1 cellular context compared by ENCODE assay signal in the genomic region with DNA sequence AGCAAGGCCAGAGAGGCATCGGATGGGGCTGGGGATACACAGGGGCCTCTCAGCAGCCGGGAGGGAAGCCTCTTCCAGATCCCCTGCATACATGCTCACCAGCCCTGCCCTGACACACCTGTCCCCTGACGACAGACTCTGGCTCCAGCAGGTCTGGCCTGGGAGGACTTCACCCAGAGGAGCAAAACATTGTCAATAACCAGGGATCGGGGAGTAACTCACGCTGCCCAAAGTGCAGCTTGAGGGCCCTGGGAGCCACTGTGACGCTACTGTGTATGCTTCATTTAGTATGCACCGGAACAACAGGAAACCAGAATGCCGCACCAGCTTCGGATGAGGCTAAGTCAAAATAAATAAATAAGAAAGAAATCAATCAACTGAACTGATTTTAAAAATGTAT.
TF ChIP-seq lines count a peak whose summit lies in the region.

No MANE protein-coding gene starts in this region.

TF ChIP-seq in HepG2, 621 proteins besides CTCF, POLR2A, EP300 and RAD21 (continues in another document):
- TF ChIP-seq NFKBIZ (CRISPR knock-in tag; IDR thresholded peaks at IDR 0.05) (no peak), PRPF4 (IDR thresholded peaks at IDR 0.05; ENCODE audit: low read depth, low read length, poor library complexity, severe bottlenecking) (no peak), FOXJ3 (CRISPR knock-in tag; IDR thresholded peaks at IDR 0.05; ENCODE audit: borderline replicate concordance) (no peak), ZNF556 (CRISPR knock-in tag; IDR thresholded peaks at IDR 0.05; ENCODE audit: borderline replicate concordance) (0 out of 2 replicates have a peak, but pooled peaks have one; percentile 37), ZNF720 (CRISPR knock-in tag; IDR thresholded peaks at IDR 0.05) (no peak), CREB1 (IDR thresholded peaks at IDR 0.05) (no peak), CREB1 (CRISPR knock-in tag; IDR thresholded peaks at IDR 0.05) (peak; percentile 51; the same call in 1 of the 2 replicates), GPN1 (CRISPR knock-in tag; IDR thresholded peaks at IDR 0.05; ENCODE audit: borderline replicate concordance) (no peak), FOXA1 (IDR thresholded peaks at IDR 0.05) (0 out of 2 replicates have a peak, but pooled peaks have one; percentile 22), FOXA1 (CRISPR knock-in tag; IDR thresholded peaks at IDR 0.05) (peak; percentile 76), FLYWCH1 (CRISPR knock-in tag; IDR thresholded peaks at IDR 0.05) (no peak), MED8 (CRISPR knock-in tag; IDR thresholded peaks at IDR 0.05; ENCODE audit: insufficient replicate concordance) (peak; percentile 24), NCOA2 (CRISPR knock-in tag; IDR thresholded peaks at IDR 0.05) (0 out of 2 replicates have a peak, but pooled peaks have one; percentile 19), SYNCRIP (IDR thresholded peaks at IDR 0.05; ENCODE audit: insufficient read depth, low read depth, low read length) (no peak), HNF4G (IDR thresholded peaks at IDR 0.05; ENCODE audit: borderline replicate concordance, low read depth, low read length) (peak; percentile 82), HNF4G (CRISPR knock-in tag; IDR thresholded peaks at IDR 0.05; ENCODE audit: borderline replicate concordance, low read depth) (no peak), MAFF (IDR thresholded peaks at IDR 0.05; ENCODE audit: low read depth, low read length) (no peak), ZNF160 (CRISPR knock-in tag; IDR thresholded peaks at IDR 0.05) (no peak), FOXO1 (CRISPR knock-in tag; IDR thresholded peaks at IDR 0.05) (peak; percentile 68; the same call in 1 of the 2 replicates), MXI1 (IDR thresholded peaks at IDR 0.05; ENCODE audit: borderline replicate concordance, low read depth, low read length) (0 out of 3 replicates have a peak, but pooled peaks have one; percentile 15), ZNF263 (CRISPR knock-in tag; IDR thresholded peaks at IDR 0.05) (peak; percentile 99), AGO2 (optimal IDR thresholded peaks at IDR 0.05; ENCODE audit: low read depth, low read length) (no peak), ZNF781 (CRISPR knock-in tag; IDR thresholded peaks at IDR 0.05; ENCODE audit: borderline replicate concordance, not compliant biosample characterization) (no peak), BCL6 (CRISPR knock-in tag; IDR thresholded peaks at IDR 0.05) (no peak), KDM6A (CRISPR knock-in tag; IDR thresholded peaks at IDR 0.05; ENCODE audit: low read depth) (0 out of 2 replicates have a peak, but pooled peaks have one; percentile 17), CREM (IDR thresholded peaks at IDR 0.05) (peak; percentile 44; the same call in 1 of the 2 replicates), CREM (CRISPR knock-in tag; IDR thresholded peaks at IDR 0.05) (no peak), KAT2B (IDR thresholded peaks at IDR 0.05; ENCODE audit: borderline replicate concordance, low read depth, low read length) (no peak), TOE1 (CRISPR knock-in tag; IDR thresholded peaks at IDR 0.05) (no peak), FOXK1 (CRISPR knock-in tag; IDR thresholded peaks at IDR 0.05; ENCODE audit: borderline replicate concordance, low read depth) (no peak), KMT2A (CRISPR knock-in tag; IDR thresholded peaks at IDR 0.05) (0 out of 2 replicates have a peak, but pooled peaks have one; percentile 15), SP1 (IDR thresholded peaks at IDR 0.05) (no peak), SP1 (CRISPR knock-in tag; IDR thresholded peaks at IDR 0.05) (no peak)
- TF ChIP-seq, protein P1, sequence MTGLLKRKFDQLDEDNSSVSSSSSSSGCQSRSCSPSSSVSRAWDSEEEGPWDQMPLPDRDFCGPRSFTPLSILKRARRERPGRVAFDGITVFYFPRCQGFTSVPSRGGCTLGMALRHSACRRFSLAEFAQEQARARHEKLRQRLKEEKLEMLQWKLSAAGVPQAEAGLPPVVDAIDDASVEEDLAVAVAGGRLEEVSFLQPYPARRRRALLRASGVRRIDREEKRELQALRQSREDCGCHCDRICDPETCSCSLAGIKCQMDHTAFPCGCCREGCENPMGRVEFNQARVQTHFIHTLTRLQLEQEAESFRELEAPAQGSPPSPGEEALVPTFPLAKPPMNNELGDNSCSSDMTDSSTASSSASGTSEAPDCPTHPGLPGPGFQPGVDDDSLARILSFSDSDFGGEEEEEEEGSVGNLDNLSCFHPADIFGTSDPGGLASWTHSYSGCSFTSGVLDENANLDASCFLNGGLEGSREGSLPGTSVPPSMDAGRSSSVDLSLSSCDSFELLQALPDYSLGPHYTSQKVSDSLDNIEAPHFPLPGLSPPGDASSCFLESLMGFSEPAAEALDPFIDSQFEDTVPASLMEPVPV (CRISPR knock-in tag; IDR thresholded peaks at IDR 0.05) = no peak
- TF ChIP-seq, protein P2, sequence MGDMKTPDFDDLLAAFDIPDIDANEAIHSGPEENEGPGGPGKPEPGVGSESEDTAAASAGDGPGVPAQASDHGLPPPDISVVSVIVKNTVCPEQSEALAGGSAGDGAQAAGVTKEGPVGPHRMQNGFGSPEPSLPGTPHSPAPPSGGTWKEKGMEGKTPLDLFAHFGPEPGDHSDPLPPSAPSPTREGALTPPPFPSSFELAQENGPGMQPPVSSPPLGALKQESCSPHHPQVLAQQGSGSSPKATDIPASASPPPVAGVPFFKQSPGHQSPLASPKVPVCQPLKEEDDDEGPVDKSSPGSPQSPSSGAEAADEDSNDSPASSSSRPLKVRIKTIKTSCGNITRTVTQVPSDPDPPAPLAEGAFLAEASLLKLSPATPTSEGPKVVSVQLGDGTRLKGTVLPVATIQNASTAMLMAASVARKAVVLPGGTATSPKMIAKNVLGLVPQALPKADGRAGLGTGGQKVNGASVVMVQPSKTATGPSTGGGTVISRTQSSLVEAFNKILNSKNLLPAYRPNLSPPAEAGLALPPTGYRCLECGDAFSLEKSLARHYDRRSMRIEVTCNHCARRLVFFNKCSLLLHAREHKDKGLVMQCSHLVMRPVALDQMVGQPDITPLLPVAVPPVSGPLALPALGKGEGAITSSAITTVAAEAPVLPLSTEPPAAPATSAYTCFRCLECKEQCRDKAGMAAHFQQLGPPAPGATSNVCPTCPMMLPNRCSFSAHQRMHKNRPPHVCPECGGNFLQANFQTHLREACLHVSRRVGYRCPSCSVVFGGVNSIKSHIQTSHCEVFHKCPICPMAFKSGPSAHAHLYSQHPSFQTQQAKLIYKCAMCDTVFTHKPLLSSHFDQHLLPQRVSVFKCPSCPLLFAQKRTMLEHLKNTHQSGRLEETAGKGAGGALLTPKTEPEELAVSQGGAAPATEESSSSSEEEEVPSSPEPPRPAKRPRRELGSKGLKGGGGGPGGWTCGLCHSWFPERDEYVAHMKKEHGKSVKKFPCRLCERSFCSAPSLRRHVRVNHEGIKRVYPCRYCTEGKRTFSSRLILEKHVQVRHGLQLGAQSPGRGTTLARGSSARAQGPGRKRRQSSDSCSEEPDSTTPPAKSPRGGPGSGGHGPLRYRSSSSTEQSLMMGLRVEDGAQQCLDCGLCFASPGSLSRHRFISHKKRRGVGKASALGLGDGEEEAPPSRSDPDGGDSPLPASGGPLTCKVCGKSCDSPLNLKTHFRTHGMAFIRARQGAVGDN (CRISPR knock-in tag; IDR thresholded peaks at IDR 0.05) = peak; percentile 74
- TF ChIP-seq, protein P3, sequence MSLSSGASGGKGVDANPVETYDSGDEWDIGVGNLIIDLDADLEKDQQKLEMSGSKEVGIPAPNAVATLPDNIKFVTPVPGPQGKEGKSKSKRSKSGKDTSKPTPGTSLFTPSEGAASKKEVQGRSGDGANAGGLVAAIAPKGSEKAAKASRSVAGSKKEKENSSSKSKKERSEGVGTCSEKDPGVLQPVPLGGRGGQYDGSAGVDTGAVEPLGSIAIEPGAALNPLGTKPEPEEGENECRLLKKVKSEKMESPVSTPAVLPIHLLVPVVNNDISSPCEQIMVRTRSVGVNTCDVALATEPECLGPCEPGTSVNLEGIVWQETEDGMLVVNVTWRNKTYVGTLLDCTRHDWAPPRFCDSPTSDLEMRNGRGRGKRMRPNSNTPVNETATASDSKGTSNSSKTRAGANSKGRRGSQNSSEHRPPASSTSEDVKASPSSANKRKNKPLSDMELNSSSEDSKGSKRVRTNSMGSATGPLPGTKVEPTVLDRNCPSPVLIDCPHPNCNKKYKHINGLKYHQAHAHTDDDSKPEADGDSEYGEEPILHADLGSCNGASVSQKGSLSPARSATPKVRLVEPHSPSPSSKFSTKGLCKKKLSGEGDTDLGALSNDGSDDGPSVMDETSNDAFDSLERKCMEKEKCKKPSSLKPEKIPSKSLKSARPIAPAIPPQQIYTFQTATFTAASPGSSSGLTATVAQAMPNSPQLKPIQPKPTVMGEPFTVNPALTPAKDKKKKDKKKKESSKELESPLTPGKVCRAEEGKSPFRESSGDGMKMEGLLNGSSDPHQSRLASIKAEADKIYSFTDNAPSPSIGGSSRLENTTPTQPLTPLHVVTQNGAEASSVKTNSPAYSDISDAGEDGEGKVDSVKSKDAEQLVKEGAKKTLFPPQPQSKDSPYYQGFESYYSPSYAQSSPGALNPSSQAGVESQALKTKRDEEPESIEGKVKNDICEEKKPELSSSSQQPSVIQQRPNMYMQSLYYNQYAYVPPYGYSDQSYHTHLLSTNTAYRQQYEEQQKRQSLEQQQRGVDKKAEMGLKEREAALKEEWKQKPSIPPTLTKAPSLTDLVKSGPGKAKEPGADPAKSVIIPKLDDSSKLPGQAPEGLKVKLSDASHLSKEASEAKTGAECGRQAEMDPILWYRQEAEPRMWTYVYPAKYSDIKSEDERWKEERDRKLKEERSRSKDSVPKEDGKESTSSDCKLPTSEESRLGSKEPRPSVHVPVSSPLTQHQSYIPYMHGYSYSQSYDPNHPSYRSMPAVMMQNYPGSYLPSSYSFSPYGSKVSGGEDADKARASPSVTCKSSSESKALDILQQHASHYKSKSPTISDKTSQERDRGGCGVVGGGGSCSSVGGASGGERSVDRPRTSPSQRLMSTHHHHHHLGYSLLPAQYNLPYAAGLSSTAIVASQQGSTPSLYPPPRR (CRISPR knock-in tag; IDR thresholded peaks at IDR 0.05; ENCODE audit: borderline replicate concordance) = peak; percentile 36; the same call in 1 of the 2 replicates
- TF ChIP-seq, protein P4, sequence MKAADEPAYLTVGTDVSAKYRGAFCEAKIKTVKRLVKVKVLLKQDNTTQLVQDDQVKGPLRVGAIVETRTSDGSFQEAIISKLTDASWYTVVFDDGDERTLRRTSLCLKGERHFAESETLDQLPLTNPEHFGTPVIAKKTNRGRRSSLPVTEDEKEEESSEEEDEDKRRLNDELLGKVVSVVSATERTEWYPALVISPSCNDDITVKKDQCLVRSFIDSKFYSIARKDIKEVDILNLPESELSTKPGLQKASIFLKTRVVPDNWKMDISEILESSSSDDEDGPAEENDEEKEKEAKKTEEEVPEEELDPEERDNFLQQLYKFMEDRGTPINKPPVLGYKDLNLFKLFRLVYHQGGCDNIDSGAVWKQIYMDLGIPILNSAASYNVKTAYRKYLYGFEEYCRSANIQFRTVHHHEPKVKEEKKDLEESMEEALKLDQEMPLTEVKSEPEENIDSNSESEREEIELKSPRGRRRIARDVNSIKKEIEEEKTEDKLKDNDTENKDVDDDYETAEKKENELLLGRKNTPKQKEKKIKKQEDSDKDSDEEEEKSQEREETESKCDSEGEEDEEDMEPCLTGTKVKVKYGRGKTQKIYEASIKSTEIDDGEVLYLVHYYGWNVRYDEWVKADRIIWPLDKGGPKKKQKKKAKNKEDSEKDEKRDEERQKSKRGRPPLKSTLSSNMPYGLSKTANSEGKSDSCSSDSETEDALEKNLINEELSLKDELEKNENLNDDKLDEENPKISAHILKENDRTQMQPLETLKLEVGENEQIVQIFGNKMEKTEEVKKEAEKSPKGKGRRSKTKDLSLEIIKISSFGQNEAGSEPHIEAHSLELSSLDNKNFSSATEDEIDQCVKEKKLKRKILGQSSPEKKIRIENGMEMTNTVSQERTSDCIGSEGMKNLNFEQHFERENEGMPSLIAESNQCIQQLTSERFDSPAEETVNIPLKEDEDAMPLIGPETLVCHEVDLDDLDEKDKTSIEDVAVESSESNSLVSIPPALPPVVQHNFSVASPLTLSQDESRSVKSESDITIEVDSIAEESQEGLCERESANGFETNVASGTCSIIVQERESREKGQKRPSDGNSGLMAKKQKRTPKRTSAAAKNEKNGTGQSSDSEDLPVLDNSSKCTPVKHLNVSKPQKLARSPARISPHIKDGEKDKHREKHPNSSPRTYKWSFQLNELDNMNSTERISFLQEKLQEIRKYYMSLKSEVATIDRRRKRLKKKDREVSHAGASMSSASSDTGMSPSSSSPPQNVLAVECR (CRISPR knock-in tag; IDR thresholded peaks at IDR 0.05; ENCODE audit: borderline replicate concordance) = peak; percentile 17; the same call in 1 of the 2 replicates
- TF ChIP-seq, protein P5, sequence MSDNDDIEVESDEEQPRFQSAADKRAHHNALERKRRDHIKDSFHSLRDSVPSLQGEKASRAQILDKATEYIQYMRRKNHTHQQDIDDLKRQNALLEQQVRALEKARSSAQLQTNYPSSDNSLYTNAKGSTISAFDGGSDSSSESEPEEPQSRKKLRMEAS (IDR thresholded peaks at IDR 0.05) = peak; percentile 29; the same call in 1 of the 2 replicates
- TF ChIP-seq, protein P6, sequence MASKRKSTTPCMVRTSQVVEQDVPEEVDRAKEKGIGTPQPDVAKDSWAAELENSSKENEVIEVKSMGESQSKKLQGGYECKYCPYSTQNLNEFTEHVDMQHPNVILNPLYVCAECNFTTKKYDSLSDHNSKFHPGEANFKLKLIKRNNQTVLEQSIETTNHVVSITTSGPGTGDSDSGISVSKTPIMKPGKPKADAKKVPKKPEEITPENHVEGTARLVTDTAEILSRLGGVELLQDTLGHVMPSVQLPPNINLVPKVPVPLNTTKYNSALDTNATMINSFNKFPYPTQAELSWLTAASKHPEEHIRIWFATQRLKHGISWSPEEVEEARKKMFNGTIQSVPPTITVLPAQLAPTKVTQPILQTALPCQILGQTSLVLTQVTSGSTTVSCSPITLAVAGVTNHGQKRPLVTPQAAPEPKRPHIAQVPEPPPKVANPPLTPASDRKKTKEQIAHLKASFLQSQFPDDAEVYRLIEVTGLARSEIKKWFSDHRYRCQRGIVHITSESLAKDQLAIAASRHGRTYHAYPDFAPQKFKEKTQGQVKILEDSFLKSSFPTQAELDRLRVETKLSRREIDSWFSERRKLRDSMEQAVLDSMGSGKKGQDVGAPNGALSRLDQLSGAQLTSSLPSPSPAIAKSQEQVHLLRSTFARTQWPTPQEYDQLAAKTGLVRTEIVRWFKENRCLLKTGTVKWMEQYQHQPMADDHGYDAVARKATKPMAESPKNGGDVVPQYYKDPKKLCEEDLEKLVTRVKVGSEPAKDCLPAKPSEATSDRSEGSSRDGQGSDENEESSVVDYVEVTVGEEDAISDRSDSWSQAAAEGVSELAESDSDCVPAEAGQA (IDR thresholded peaks at IDR 0.05; ENCODE audit: low read depth) = no peak
- TF ChIP-seq, protein P6 (CRISPR knock-in tag; IDR thresholded peaks at IDR 0.05; ENCODE audit: borderline replicate concordance) = no peak
